Comparison of ENCODE assay signal across 8 cellular contexts in genomic region chr12:70892593-70892992, GRCh38. TPM values are rescaled to one million over a fixed set of nuclear protein-coding genes. Genes with fewer than 3 reads are reported as not detected.
"Had no signal": no experiment of that assay in that cellular context is flagged by ENCODE, and none has a peak within 500 bp of the region (broad histone marks: within the 10 kb centered on the region; RNA-seq: fewer than 3 reads in every experiment).

No MANE protein-coding gene starts in this region.

- H3K9ac ChIP-seq: KMS-11 had no signal

- FAIRE-seq: HTR-8/SVneo had no signal

- H3K4me3 Mint-ChIP-seq: IgD-negative memory B cell had no signal

- H3K36me3 Mint-ChIP-seq: IgD-negative memory B cell had no signal

- DNase-seq: IMR-90, Karpas-422, KBM-7, KG1 had no signal

- H3K4me2 ChIP-seq: KMS-11 had no signal

- H3K27ac ChIP-seq: HL-60, KMS-11 had no signal

- H3K27me3 Mint-ChIP-seq: IgD-negative memory B cell had no signal

- H3K4me1 Mint-ChIP-seq: IgD-negative memory B cell had no signal

- H3K27ac Mint-ChIP-seq: IgD-negative memory B cell had no signal

RNA-seq across cellular contexts. Expression of gene PTPRR, which starts 27.9 kb away (rescaled TPM):
- polyA plus RNA-seq: IgD-negative memory B cell had no signal
